Comparison of ENCODE assay signal across 15 cellular contexts in genomic region chr12:788288-788687, GRCh38. TPM values are rescaled to one million over a fixed set of nuclear protein-coding genes. Genes with fewer than 3 reads are reported as not detected.
A peak's percentile ranks its signal among the peaks of the same experiment; 100 is the strongest.
DNase-seq lines count a peak whose midpoint lies in the region; ATAC-seq and TF ChIP-seq lines count a peak whose summit lies in the region.
"Had no signal": no experiment of that assay in that cellular context is flagged by ENCODE, and none has a peak within 500 bp of the region (broad histone marks: within the 10 kb centered on the region; RNA-seq: fewer than 3 reads in every experiment).

No MANE protein-coding gene starts in this region.

- POLR2A ChIA-PET in MCF 10A (lab: Yijun Ruan, JAX): interaction anchor here (0.9 to 2.9 kb wide), 7 partner anchors 10 to 161 kb away, joined by 3 to 8 read pairs (median 3); partner anchors contain the start of gene RAD52

- no peak overlapping the region for H3K4me3 Mint-ChIP-seq in MCF 10A (ENCODE audit: unreplicated experiment)
- H3K4me3 Mint-ChIP-seq in stimulated activated naive B cell treated with anti-CD40 and anti-IgM and Interleukin-4, amounts not matched to agents 10 μg/mL and 1 μg/mL and 100 μg/mL, for 72 hours: no peak overlapping the region
- H3K4me3 Mint-ChIP-seq: H9 had no signal

- H3K4me1 ChIP-seq in breast epithelium (peaks cover 0 to 4% of the 10 kb centered on the region in 2 donors), Karpas-422 (ENCODE audit: low read length) (peaks cover 63% of the 10 kb centered on the region)

- H3K27ac ChIP-seq in breast epithelium: no peak overlapping the region
- H3K27ac ChIP-seq in Karpas-422 (ENCODE audit: low read length): 0 out of 2 replicates have a peak overlapping the region, but pooled peaks have one; percentile 31
- peak overlapping the region; percentile 44 for H3K27ac ChIP-seq in epithelial cell of prostate
- no peak overlapping the region for H3K27ac ChIP-seq in WERI-Rb-1

- H3K9me2 ChIP-seq in Karpas-422 (replicated peaks; ENCODE audit: insufficient read depth, low read length): no peaks in the 10 kb centered on the region

- no peaks in the 10 kb centered on the region for H3K9me3 Mint-ChIP-seq in MCF 10A (ENCODE audit: unreplicated experiment)
- H3K9me3 Mint-ChIP-seq in stimulated activated naive B cell treated with anti-CD40 and anti-IgM and Interleukin-4, amounts not matched to agents 10 μg/mL and 1 μg/mL and 100 μg/mL, for 72 hours: no peaks in the 10 kb centered on the region
- H3K9me3 Mint-ChIP-seq: H9, IgD-negative memory B cell had no signal

- TF ChIP-seq POLR2A in breast epithelium (IDR thresholded peaks at IDR 0.05): no peak

- DNase-seq in MCF 10A (ENCODE audit: unreplicated experiment): no peak
- DNase-seq in breast epithelium (ENCODE audit: low spot score in 2 of 2): no peak
- no peak for DNase-seq in Karpas-422
- DNase-seq in epithelial cell of prostate (ENCODE audit: low read depth, low spot score): no peak
- DNase-seq in stimulated activated naive B cell treated with anti-CD40 and anti-IgM and Interleukin-4, amounts not matched to agents 10 μg/mL and 1 μg/mL and 100 μg/mL, for 72 hours: no peak
- DNase-seq in WERI-Rb-1: no peak
- DNase-seq in COLO829 (ENCODE audit: low spot score): no peak
- DNase-seq: AML-193, EL, H9, NCI-H1436, NCI-H2081, NCI-H510A treated with DMSO at 0.1 percent for 48 hours had no signal

- H3K4me3 ChIP-seq in breast epithelium (no peak overlapping the region), Karpas-422 (ENCODE audit: low read length) (no peak overlapping the region), WERI-Rb-1 (ENCODE audit: low read depth, low read length) (no peak overlapping the region)

- H3K4me2 ChIP-seq in Karpas-422 (ENCODE audit: low read depth, low read length, poor library complexity, severe bottlenecking): no peak overlapping the region

- H3K36me3 Mint-ChIP-seq in MCF 10A (ENCODE audit: insufficient read depth, unreplicated experiment): peaks cover 6% of the 10 kb centered on the region
- peaks cover 15 to 21% of the 10 kb centered on the region in 2 donors for H3K36me3 Mint-ChIP-seq in stimulated activated naive B cell treated with anti-CD40 and anti-IgM and Interleukin-4, amounts not matched to agents 10 μg/mL and 1 μg/mL and 100 μg/mL, for 72 hours

- no peaks in the 10 kb centered on the region for H3K9me3 ChIP-seq in breast epithelium
- no peaks in the 10 kb centered on the region for H3K9me3 ChIP-seq in Karpas-422 (ENCODE audit: low read length)
- H3K9me3 ChIP-seq in WERI-Rb-1 (ENCODE audit: severe bottlenecking): no peaks in the 10 kb centered on the region

- H3K9ac ChIP-seq in Karpas-422 (ENCODE audit: low read length): no peak overlapping the region

- BruUV-seq in MCF 10A (replicated peaks; lab: Mats Ljungman, UMichigan): no TSS peak

- intact Hi-C loops in MCF 10A (cut with micrococcal nuclease) (no loop called here), breast epithelium (cut with DNase I; ENCODE audit: low total_unique reads) (no loop called here)

- TF ChIP-seq CTCF in MCF 10A (IDR thresholded peaks at IDR 0.05; ENCODE audit: unreplicated experiment) (no peak), breast epithelium (IDR thresholded peaks at IDR 0.05) (no peak), WERI-Rb-1 (IDR thresholded peaks at IDR 0.05; ENCODE audit: low read depth, low read length) (no peak)

- H3K36me3 ChIP-seq in breast epithelium (no peaks in the 10 kb centered on the region), Karpas-422 (ENCODE audit: insufficient read depth, low read length) (no peaks in the 10 kb centered on the region), WERI-Rb-1 (no peaks in the 10 kb centered on the region)

- peaks cover 96% of the 10 kb centered on the region for H3K79me2 ChIP-seq in Karpas-422 (ENCODE audit: low read length)

- CTCF ChIA-PET in MCF 10A (lab: Yijun Ruan, JAX): interaction anchor here (1.4 kb wide), 1 partner anchor 16 kb away, joined by 3 read pairs; no protein-coding TSS in a partner anchor

- H3K27me3 ChIP-seq in breast epithelium (no peaks in the 10 kb centered on the region), Karpas-422 (ENCODE audit: low read length) (no peaks in the 10 kb centered on the region), WERI-Rb-1 (ENCODE audit: insufficient read depth, low read depth, severe bottlenecking) (no peaks in the 10 kb centered on the region)

- H3K27me3 Mint-ChIP-seq in MCF 10A (ENCODE audit: insufficient read depth, unreplicated experiment): no peaks in the 10 kb centered on the region
- H3K27me3 Mint-ChIP-seq in stimulated activated naive B cell treated with anti-CD40 and anti-IgM and Interleukin-4, amounts not matched to agents 10 μg/mL and 1 μg/mL and 100 μg/mL, for 72 hours: no peaks in the 10 kb centered on the region
- H3K27me3 Mint-ChIP-seq: IgD-negative memory B cell had no signal

- H4K20me1 ChIP-seq in Karpas-422 (ENCODE audit: insufficient read depth, low read depth, low read length): no peaks in the 10 kb centered on the region

- peak overlapping the region; percentile 74 for H3K27ac Mint-ChIP-seq in MCF 10A (ENCODE audit: low read depth, unreplicated experiment)
- peak overlapping the region; percentile 7 for H3K27ac Mint-ChIP-seq in stimulated activated naive B cell treated with anti-CD40 and anti-IgM and Interleukin-4, amounts not matched to agents 10 μg/mL and 1 μg/mL and 100 μg/mL, for 72 hours

- peaks cover 45% of the 10 kb centered on the region for H3K4me1 Mint-ChIP-seq in MCF 10A (ENCODE audit: insufficient read depth, unreplicated experiment)
- H3K4me1 Mint-ChIP-seq in stimulated activated naive B cell treated with anti-CD40 and anti-IgM and Interleukin-4, amounts not matched to agents 10 μg/mL and 1 μg/mL and 100 μg/mL, for 72 hours: peaks cover 27 to 58% of the 10 kb centered on the region in 2 donors

- no peak overlapping the region for H2AFZ ChIP-seq in Karpas-422 (ENCODE audit: low read length)

- ATAC-seq in stimulated activated naive B cell treated with anti-CD40 and anti-IgM and Interleukin-4, amounts not matched to agents 10 μg/mL and 1 μg/mL and 100 μg/mL, for 72 hours (replicated peaks): no peak
- ATAC-seq in GM19397 (IDR thresholded peaks at IDR 0.05; ENCODE audit: unreplicated experiment): no peak

RNA-seq across cellular contexts. Expression of gene WNK1, which starts 35.9 kb away (rescaled TPM):
- total RNA-seq in MCF 10A (2022) (123 and 139 TPM in 2 replicates), breast epithelium (100 to 1,000 TPM; 173 to 192 (median 176) TPM)
- 134 and 183 TPM in 2 replicates for total RNA-seq in Karpas-422 (2014; rRNA removed; shearing (Covaris generic); ENCODE audit: low replicate concordance)

Comparison
In these comparisons a context has a peak if more than half of its experiments do, and no peak if none do; other contexts are left out.
1. H3K27ac ChIP-seq: peak in Karpas-422 (single experiment) and epithelial cell of prostate (single experiment); none in breast epithelium (0 of 2) and WERI-Rb-1 (single experiment).